Comparison of ENCODE assay signal across 27 cellular contexts in the genomic region with DNA sequence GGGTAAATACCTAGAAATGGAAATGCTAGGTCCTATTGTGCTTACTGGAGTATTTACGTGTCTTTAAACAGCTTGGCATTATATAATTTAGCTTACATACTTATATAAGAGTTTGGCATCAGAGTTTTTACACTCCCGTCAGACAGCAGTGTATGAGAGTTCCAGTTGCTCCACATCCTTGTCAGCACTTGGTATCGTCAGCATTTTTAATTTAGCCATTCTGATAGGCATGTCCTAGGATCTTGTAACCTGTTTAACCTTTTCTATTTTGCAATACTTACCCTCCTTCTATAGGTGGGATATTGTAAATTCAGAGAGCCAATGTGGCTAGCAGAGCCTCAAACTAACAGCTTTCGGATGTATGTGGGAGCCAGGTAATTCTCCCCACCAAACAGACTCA.
"Had no signal": no experiment of that assay in that cellular context is flagged by ENCODE, and none has a peak within 500 bp of the region (broad histone marks: within the 10 kb centered on the region; RNA-seq: fewer than 3 reads in every experiment).

No MANE protein-coding gene starts in this region.

- H3K4me1 ChIP-seq: stomach, suprapubic skin, testis, thyroid gland, tibial artery, tibial nerve, transverse colon, upper lobe of left lung, upper lobe of right lung, uterus, vagina had no signal

- FAIRE-seq: urothelium cell line had no signal

- H3K27me3 ChIP-seq: stomach, suprapubic skin, testis, thyroid gland, tibial artery, tibial nerve, transverse colon, upper lobe of left lung, upper lobe of right lung, uterus, vagina had no signal

- DNase-seq: stimulated activated CD4-positive, alpha-beta T cell treated with anti-CD3 and anti-CD28 coated beads, Interleukin-2, amount 100 ng/mL, for 48 hours; stimulated activated CD4-positive, alpha-beta T cell treated with anti-CD3 and anti-CD28 coated beads, Interleukin-4, amount 100 ng/mL, for 1 hour; stimulated activated CD4-positive, alpha-beta T cell treated with anti-CD3 and anti-CD28 coated beads, Interleukin-4, amount 100 ng/mL, for 24 hours; stimulated activated CD4-positive, alpha-beta T cell treated with anti-CD3 and anti-CD28 coated beads, Interleukin-4, amount 100 ng/mL, for 4 hours; stimulated activated CD8-positive, alpha-beta memory T cell treated with anti-CD3 and anti-CD28 coated beads, Interleukin-4, amount 100 ng/mL, for 48 hours; stimulated activated naive B cell treated with anti-CD40 and anti-IgM and Interleukin-4, amounts not matched to agents 10 μg/mL and 1 μg/mL and 100 μg/mL, for 72 hours; stimulated activated naive CD4-positive, alpha-beta T cell; stimulated activated naive CD4-positive, alpha-beta T cell treated with Interleukin-2 at 50 U/mL for 16 hours; stimulated activated naive CD8-positive, alpha-beta T cell treated with anti-CD3 and anti-CD28 coated beads, Interleukin-15, amount 100 ng/mL, for 72 hours; stimulated activated naive CD8-positive, alpha-beta T cell treated with anti-CD3 and anti-CD28 coated beads, Interleukin-15, Interleukin-2, amounts not matched to agents 100 U/mL and 50 U/mL, for 24 hours; stomach; substantia nigra; testis; thyroid gland; tibial artery; transverse colon; trophoblast cell; upper lobe of left lung; upper lobe of right lung; uterus had no signal

- H3K9me3 ChIP-seq: testis, thoracic aorta, thyroid gland, tibial artery, transverse colon, upper lobe of left lung, upper lobe of right lung, uterus, vagina had no signal

- H3K36me3 ChIP-seq: stomach, suprapubic skin, thoracic aorta, thyroid gland, tibial artery, tibial nerve, transverse colon, upper lobe of left lung, upper lobe of right lung, uterus, vagina had no signal

- H3K4me3 ChIP-seq: stomach, suprapubic skin, testis, thoracic aorta, thyroid gland, tibial artery, tibial nerve, transverse colon, upper lobe of left lung, upper lobe of right lung, uterus, vagina had no signal

- ATAC-seq: stimulated activated effector memory CD8-positive, alpha-beta T cell treated with anti-CD3 and anti-CD28 coated beads, Interleukin-12 subunit alpha, Interleukin-12 subunit beta, amount 100 ng/mL, for 72 hours; stimulated activated memory B cell treated with anti-CD40 and anti-IgM and Interleukin-4, amounts not matched to agents 10 μg/mL and 1 μg/mL and 100 μg/mL, for 72 hours; stimulated activated naive B cell treated with anti-CD40 and anti-IgM and Interleukin-4, amounts not matched to agents 10 μg/mL and 1 μg/mL and 100 μg/mL, for 72 hours; stimulated activated naive CD8-positive, alpha-beta T cell treated with anti-CD3 and anti-CD28 coated beads, Interleukin-15, amount 100 ng/mL, for 72 hours; stimulated activated naive CD8-positive, alpha-beta T cell treated with anti-CD3 and anti-CD28 coated beads, Interleukin-15, Interleukin-2, amounts not matched to agents 100 U/mL and 50 U/mL, for 24 hours; upper lobe of right lung had no signal

- H3K27ac ChIP-seq: stomach, suprapubic skin, testis, thoracic aorta, thyroid gland, tibial artery, tibial nerve, transverse colon, upper lobe of left lung, upper lobe of right lung, uterus, vagina had no signal
